Comparison of ENCODE assay signal across 1 cellular context in genomic region chr7:27046854-27047549, GRCh38.
TF ChIP-seq lines count a peak whose summit lies in the region.

No MANE protein-coding gene starts in this region.

TF ChIP-seq in K562, 482 proteins besides CTCF, POLR2A, EP300 and RAD21:
- TF ChIP-seq ZNF764 (CRISPR knock-in tag; IDR thresholded peaks at IDR 0.05; ENCODE audit: low read depth) (no peak), SAFB (IDR thresholded peaks at IDR 0.05; ENCODE audit: borderline replicate concordance, low read depth, low read length) (no peak), MAX (CRISPR knock-in tag; IDR thresholded peaks at IDR 0.05) (no peak), KLF6 (CRISPR knock-in tag; IDR thresholded peaks at IDR 0.05; ENCODE audit: borderline replicate concordance) (no peak), FOSL1 (tag; conservative IDR thresholded peaks at IDR 0.05) (0 out of 2 replicates have a peak, but pooled peaks have one; percentile 23), GTF2E2 (tag; IDR thresholded peaks at IDR 0.05) (no peak), NR3C1 (CRISPR knock-in tag; IDR thresholded peaks at IDR 0.05) (no peak), CEBPG (CRISPR knock-in tag; IDR thresholded peaks at IDR 0.05) (no peak), CEBPG (tag; conservative IDR thresholded peaks at IDR 0.05 in 1 of 2, IDR thresholded peaks at IDR 0.05 in 1 of 2) (no peak)
